Comparison of ENCODE assay signal across 26 cellular contexts in genomic region chr7:95753440-95753839, GRCh38.
"Had no signal": no experiment of that assay in that cellular context is flagged by ENCODE, and none has a peak within 500 bp of the region (broad histone marks: within the 10 kb centered on the region; RNA-seq: fewer than 3 reads in every experiment).

No MANE protein-coding gene starts in this region.

- H3K27me3 ChIP-seq: colonic mucosa, gastrocnemius medialis had no signal

- H3K27ac ChIP-seq: colonic mucosa, coronary artery, dorsolateral prefrontal cortex, epithelial cell of prostate, esophagus muscularis mucosa, esophagus squamous epithelium, foreskin keratinocyte, gastrocnemius medialis, gastroesophageal sphincter, heart left ventricle, heart right ventricle had no signal

- DNase-seq: colonic mucosa; cortex of kidney; dermis blood vessel endothelial cell; dorsolateral prefrontal cortex; effector CD4-positive, alpha-beta T cell; effector CD8-positive, alpha-beta T cell; effector memory CD4-positive, alpha-beta T cell; effector memory CD8-positive, alpha-beta T cell; endodermal cell; erythroblast; esophagus squamous epithelium; foreskin fibroblast; foreskin keratinocyte; foreskin melanocyte; gastrocnemius medialis; glutamatergic neuron; head of caudate nucleus; heart left ventricle; heart right ventricle had no signal

- H3K4me1 ChIP-seq: colonic mucosa, esophagus muscularis mucosa, esophagus squamous epithelium, foreskin keratinocyte, gastrocnemius medialis, gastroesophageal sphincter, heart left ventricle, heart right ventricle had no signal

- H3K4me3 ChIP-seq: colonic mucosa, coronary artery, dorsolateral prefrontal cortex, esophagus muscularis mucosa, esophagus squamous epithelium, gastrocnemius medialis, gastroesophageal sphincter, heart left ventricle, heart right ventricle had no signal

- FAIRE-seq: endometrium, endothelial cell of umbilical vein had no signal

- H3K36me3 ChIP-seq: colonic mucosa, esophagus muscularis mucosa, esophagus squamous epithelium, gastrocnemius medialis, gastroesophageal sphincter, heart left ventricle, heart right ventricle had no signal

- ATAC-seq: effector memory CD8-positive, alpha-beta T cell; esophagus mucosa; foreskin keratinocyte; gastrocnemius medialis; gastroesophageal sphincter; heart left ventricle; heart right ventricle had no signal

- H3K9me3 ChIP-seq: colonic mucosa, esophagus muscularis mucosa, esophagus squamous epithelium, gastrocnemius medialis, gastroesophageal sphincter, heart left ventricle had no signal
